29 cellular contexts compared by ENCODE assay signal in the genomic region with DNA sequence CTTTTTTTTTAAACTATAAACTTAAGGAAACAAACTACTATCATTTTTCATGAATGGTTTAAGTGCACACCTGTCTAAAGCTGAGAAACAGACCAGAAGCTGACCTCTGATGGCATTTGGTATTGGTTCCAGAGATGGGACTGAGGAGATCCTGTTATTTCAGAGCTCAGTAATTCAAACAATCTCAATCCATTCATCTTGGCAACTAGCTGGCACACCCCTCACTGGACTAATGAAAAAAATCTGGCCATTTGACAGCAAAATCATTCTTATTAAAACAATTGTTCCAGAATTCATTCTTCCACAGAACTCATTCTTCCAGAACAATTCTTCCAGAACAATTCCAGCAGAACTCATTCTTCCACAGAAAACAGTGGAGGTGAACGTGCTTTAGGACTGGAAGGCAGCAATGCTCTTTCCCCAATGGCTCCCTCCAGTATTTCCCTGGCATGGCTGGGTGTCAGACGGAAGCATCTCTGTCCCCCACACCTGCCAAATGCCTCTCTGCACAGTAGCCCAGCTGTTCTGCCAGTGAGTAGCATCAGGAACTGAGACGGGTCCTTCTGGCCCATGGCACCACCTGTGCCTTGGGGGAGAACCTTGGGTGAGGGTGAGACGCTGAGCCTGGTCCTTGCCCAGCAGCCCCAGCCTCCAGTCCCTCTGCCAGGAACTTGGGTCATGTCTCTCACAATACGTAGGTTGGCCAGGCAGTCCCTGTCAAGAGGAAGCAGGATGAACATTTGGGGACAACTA.
DNase-seq lines count a peak whose midpoint lies in the region; ATAC-seq and TF ChIP-seq lines count a peak whose summit lies in the region.
"Had no signal": no experiment of that assay in that cellular context is flagged by ENCODE, and none has a peak within 500 bp of the region (broad histone marks: within the 10 kb centered on the region; RNA-seq: fewer than 3 reads in every experiment).

No MANE protein-coding gene starts in this region.

- H3K36me3 Mint-ChIP-seq in nephron (ENCODE audit: low read depth) (no peaks in the 10 kb centered on the region), WTC11 (no peaks in the 10 kb centered on the region)
- H3K36me3 Mint-ChIP-seq: activated naive CD4-positive, alpha-beta T cell treated with anti-CD3 and anti-CD28 coated beads, Interleukin-2, amount 50 U/mL, for 72 hours had no signal

- TF ChIP-seq CTCF in colonic mucosa (IDR thresholded peaks at IDR 0.05) (no peak), nephron (IDR thresholded peaks at IDR 0.05; ENCODE audit: unreplicated experiment in 3 of 3) (no peak), breast epithelium (IDR thresholded peaks at IDR 0.05) (no peak), WTC11 (IDR thresholded peaks at IDR 0.05) (no peak)

- H3K27me3 ChIP-seq in colonic mucosa (no peaks in the 10 kb centered on the region), breast epithelium (no peaks in the 10 kb centered on the region)
- H3K27me3 ChIP-seq: heart right ventricle, SJCRH30 had no signal

- no peak overlapping the region for H3K9ac ChIP-seq in colonic mucosa (ENCODE audit: low read depth in 2 of 2, low read length in 2 of 2)

- intact Hi-C loops in colonic mucosa (cut with DNase I) = no loop called here
- intact Hi-C loops in breast epithelium (cut with DNase I; ENCODE audit: low total_unique reads) = no loop called here

- TF ChIP-seq POLR2A in breast epithelium (IDR thresholded peaks at IDR 0.05) = no peak

- peaks cover 61% of the 10 kb centered on the region for H3K4me1 Mint-ChIP-seq in nephron
- H3K4me1 Mint-ChIP-seq in WTC11 = peaks cover 57% of the 10 kb centered on the region

- CTCF ChIA-PET in WTC11 (lab: Charles Lee) = no interaction called here

- POLR2A ChIA-PET in WTC11 (lab: Charles Lee) = no interaction called here

- H3K4me1 ChIP-seq in colonic mucosa (no peaks in the 10 kb centered on the region), breast epithelium (peaks cover 0 to 9% of the 10 kb centered on the region in 2 donors)
- H3K4me1 ChIP-seq: prostate gland, SJCRH30 had no signal

- no peak overlapping the region for H3K4me3 Mint-ChIP-seq in nephron
- no peak overlapping the region for H3K4me3 Mint-ChIP-seq in WTC11
- H3K4me3 Mint-ChIP-seq: activated CD8-positive, alpha-beta T cell treated with anti-CD3 and anti-CD28 coated beads for 36 hours; CD4-positive, alpha-beta T cell; H9 had no signal

- peak; percentile 19 for DNase-seq in DMS 273 (lab: John Stamatoyannopoulos, UW; ENCODE audit: unreplicated experiment)
- DNase-seq in DMS 273 treated with DMSO at 0.1 percent for 48 hours (lab: John Stamatoyannopoulos, UW) = no peak
- no peak for DNase-seq in colonic mucosa
- no peak for DNase-seq in breast epithelium (ENCODE audit: low spot score in 2 of 2)
- DNase-seq in nucleus accumbens (lab: John Stamatoyannopoulos, UW) = no peak
- no peak for DNase-seq in WTC11 (ENCODE audit: low spot score)
- DNase-seq: 8988T; activated CD4-positive, CD25-positive, alpha-beta regulatory T cell treated with anti-CD3 and anti-CD28 coated beads, Interleukin-2, amount 50 U/mL, for 72 hours; activated CD8-positive, alpha-beta T cell treated with anti-CD3 and anti-CD28 coated beads for 36 hours; CD4-positive, alpha-beta T cell; foreskin fibroblast; H9; heart right ventricle; IMR-90; NCI-H1092; NCI-H187; NCI-H2171 treated with DMSO at 0.1 percent for 48 hours; NCI-H510A treated with DMSO at 0.1 percent for 48 hours; SJCRH30; T-helper 1 cell had no signal

- H3K9me3 Mint-ChIP-seq in nephron (no peaks in the 10 kb centered on the region), WTC11 (no peaks in the 10 kb centered on the region; the same call in 1 of the 2 replicates)
- H3K9me3 Mint-ChIP-seq: activated CD8-positive, alpha-beta T cell treated with anti-CD3 and anti-CD28 coated beads for 36 hours; activated naive CD4-positive, alpha-beta T cell treated with anti-CD3 and anti-CD28 coated beads, Interleukin-2, amount 50 U/mL, for 72 hours; activated T-helper 2 cell treated with anti-CD3 and anti-CD28 coated beads, Interferon-gamma antibody, Interleukin-2, Interleukin-4, amounts not matched to agents 10 μg/mL and 5 μg/mL and 100 μg/mL, durations not matched to agents 14 hours and 24 hours and 36 hours; CD4-positive, alpha-beta T cell; H9 had no signal

- H3K27me3 Mint-ChIP-seq in nephron (ENCODE audit: low read depth) = no peaks in the 10 kb centered on the region
- no peaks in the 10 kb centered on the region for H3K27me3 Mint-ChIP-seq in WTC11 (ENCODE audit: low read depth)
- H3K27me3 Mint-ChIP-seq: activated CD8-positive, alpha-beta T cell treated with anti-CD3 and anti-CD28 coated beads for 36 hours; CD4-positive, alpha-beta T cell had no signal

- H3K36me3 ChIP-seq in colonic mucosa = no peaks in the 10 kb centered on the region
- no peaks in the 10 kb centered on the region for H3K36me3 ChIP-seq in breast epithelium
- H3K36me3 ChIP-seq: heart right ventricle, prostate gland, SJCRH30 had no signal

- H3K4me3 ChIP-seq in colonic mucosa = no peak overlapping the region
- H3K4me3 ChIP-seq in breast epithelium = no peak overlapping the region
- H3K4me3 ChIP-seq: coronary artery, heart right ventricle, lung, prostate gland, SJCRH30 had no signal

- H3K27ac ChIP-seq in colonic mucosa (peak overlapping the region; percentile 74), breast epithelium (peak overlapping the region in 1 of 2 donors; percentile 29)
- H3K27ac ChIP-seq: coronary artery, heart right ventricle, prostate gland, SJCRH30 had no signal

- H3K27ac Mint-ChIP-seq in nephron = peak overlapping the region; percentile 18 to 89 (median 81)
- H3K27ac Mint-ChIP-seq in WTC11 = no peak overlapping the region; the same call in 1 of the 2 replicates
- H3K27ac Mint-ChIP-seq: activated CD8-positive, alpha-beta T cell treated with anti-CD3 and anti-CD28 coated beads for 36 hours; activated naive CD4-positive, alpha-beta T cell treated with anti-CD3 and anti-CD28 coated beads, Interleukin-2, amount 50 U/mL, for 72 hours; activated T-helper 2 cell treated with anti-CD3 and anti-CD28 coated beads, Interferon-gamma antibody, Interleukin-2, Interleukin-4, amounts not matched to agents 10 μg/mL and 5 μg/mL and 100 μg/mL, durations not matched to agents 14 hours and 24 hours and 36 hours; CD4-positive, alpha-beta T cell had no signal

- ATAC-seq in GM18519 (IDR thresholded peaks at IDR 0.05; ENCODE audit: low FRiP score, unreplicated experiment) (no peak), WTC11 (no peak)
- ATAC-seq: activated CD8-positive, alpha-beta T cell treated with anti-CD3 and anti-CD28 coated beads for 36 hours; activated naive CD4-positive, alpha-beta T cell treated with anti-CD3 and anti-CD28 coated beads, Interleukin-2, amount 50 U/mL, for 72 hours; heart right ventricle; Panc1; sciatic nerve had no signal

- no peaks in the 10 kb centered on the region for H3K9me3 ChIP-seq in colonic mucosa
- H3K9me3 ChIP-seq in breast epithelium = no peaks in the 10 kb centered on the region
- H3K9me3 ChIP-seq: heart right ventricle, prostate gland, SJCRH30 had no signal

TF ChIP-seq in WTC11, 78 proteins besides CTCF, POLR2A, EP300 and RAD21 (continues in another document):
- TF ChIP-seq, protein P1, sequence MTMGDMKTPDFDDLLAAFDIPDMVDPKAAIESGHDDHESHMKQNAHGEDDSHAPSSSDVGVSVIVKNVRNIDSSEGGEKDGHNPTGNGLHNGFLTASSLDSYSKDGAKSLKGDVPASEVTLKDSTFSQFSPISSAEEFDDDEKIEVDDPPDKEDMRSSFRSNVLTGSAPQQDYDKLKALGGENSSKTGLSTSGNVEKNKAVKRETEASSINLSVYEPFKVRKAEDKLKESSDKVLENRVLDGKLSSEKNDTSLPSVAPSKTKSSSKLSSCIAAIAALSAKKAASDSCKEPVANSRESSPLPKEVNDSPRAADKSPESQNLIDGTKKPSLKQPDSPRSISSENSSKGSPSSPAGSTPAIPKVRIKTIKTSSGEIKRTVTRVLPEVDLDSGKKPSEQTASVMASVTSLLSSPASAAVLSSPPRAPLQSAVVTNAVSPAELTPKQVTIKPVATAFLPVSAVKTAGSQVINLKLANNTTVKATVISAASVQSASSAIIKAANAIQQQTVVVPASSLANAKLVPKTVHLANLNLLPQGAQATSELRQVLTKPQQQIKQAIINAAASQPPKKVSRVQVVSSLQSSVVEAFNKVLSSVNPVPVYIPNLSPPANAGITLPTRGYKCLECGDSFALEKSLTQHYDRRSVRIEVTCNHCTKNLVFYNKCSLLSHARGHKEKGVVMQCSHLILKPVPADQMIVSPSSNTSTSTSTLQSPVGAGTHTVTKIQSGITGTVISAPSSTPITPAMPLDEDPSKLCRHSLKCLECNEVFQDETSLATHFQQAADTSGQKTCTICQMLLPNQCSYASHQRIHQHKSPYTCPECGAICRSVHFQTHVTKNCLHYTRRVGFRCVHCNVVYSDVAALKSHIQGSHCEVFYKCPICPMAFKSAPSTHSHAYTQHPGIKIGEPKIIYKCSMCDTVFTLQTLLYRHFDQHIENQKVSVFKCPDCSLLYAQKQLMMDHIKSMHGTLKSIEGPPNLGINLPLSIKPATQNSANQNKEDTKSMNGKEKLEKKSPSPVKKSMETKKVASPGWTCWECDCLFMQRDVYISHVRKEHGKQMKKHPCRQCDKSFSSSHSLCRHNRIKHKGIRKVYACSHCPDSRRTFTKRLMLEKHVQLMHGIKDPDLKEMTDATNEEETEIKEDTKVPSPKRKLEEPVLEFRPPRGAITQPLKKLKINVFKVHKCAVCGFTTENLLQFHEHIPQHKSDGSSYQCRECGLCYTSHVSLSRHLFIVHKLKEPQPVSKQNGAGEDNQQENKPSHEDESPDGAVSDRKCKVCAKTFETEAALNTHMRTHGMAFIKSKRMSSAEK (CRISPR knock-in tag; IDR thresholded peaks at IDR 0.05; ENCODE audit: borderline replicate concordance) = no peak
- TF ChIP-seq ZNF263 (CRISPR knock-in tag; IDR thresholded peaks at IDR 0.05; ENCODE audit: low read depth) (no peak), OVOL2 (CRISPR knock-in tag; IDR thresholded peaks at IDR 0.05; ENCODE audit: borderline replicate concordance) (no peak), TEAD1 (CRISPR knock-in tag; IDR thresholded peaks at IDR 0.05) (no peak)
- TF ChIP-seq, protein P2, sequence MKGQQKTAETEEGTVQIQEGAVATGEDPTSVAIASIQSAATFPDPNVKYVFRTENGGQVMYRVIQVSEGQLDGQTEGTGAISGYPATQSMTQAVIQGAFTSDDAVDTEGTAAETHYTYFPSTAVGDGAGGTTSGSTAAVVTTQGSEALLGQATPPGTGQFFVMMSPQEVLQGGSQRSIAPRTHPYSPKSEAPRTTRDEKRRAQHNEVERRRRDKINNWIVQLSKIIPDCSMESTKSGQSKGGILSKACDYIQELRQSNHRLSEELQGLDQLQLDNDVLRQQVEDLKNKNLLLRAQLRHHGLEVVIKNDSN (CRISPR knock-in tag; IDR thresholded peaks at IDR 0.05) = no peak
- TF ChIP-seq, protein P3, sequence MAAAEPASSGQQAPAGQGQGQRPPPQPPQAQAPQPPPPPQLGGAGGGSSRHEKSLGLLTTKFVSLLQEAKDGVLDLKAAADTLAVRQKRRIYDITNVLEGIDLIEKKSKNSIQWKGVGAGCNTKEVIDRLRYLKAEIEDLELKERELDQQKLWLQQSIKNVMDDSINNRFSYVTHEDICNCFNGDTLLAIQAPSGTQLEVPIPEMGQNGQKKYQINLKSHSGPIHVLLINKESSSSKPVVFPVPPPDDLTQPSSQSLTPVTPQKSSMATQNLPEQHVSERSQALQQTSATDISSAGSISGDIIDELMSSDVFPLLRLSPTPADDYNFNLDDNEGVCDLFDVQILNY (CRISPR knock-in tag; IDR thresholded peaks at IDR 0.05) = no peak
